8 cellular contexts compared by ENCODE assay signal in genomic region chr21:45980697-45981096, GRCh38. TPM values are rescaled to one million over a fixed set of nuclear protein-coding genes. Genes with fewer than 3 reads are reported as not detected.
A peak's percentile ranks its signal among the peaks of the same experiment; 100 is the strongest.
DNase-seq lines count a peak whose midpoint lies in the region; ATAC-seq, FAIRE-seq and TF ChIP-seq lines count a peak whose summit lies in the region.

No MANE protein-coding gene starts in this region.

- no peak for TF ChIP-seq POLR2A in H54 (IDR thresholded peaks at IDR 0.05; ENCODE audit: low read depth, low read length)

- 0 out of 2 replicates have a peak overlapping the region, but pooled peaks have one; percentile 73 for H2AFZ ChIP-seq in PC-9
- no peak overlapping the region for H2AFZ ChIP-seq in fibroblast of lung (ENCODE audit: low read length)

- H3K79me2 ChIP-seq in PC-9 (ENCODE audit: low read depth) (peaks cover 18% of the 10 kb centered on the region), fibroblast of lung (ENCODE audit: control insufficient read depth, insufficient read depth, low read length) (peaks cover 45% of the 10 kb centered on the region)

- BruUV-seq in PC-9 (replicated peaks; lab: Mats Ljungman, UMichigan): no TSS peak

- TF ChIP-seq CTCF in PC-9 (conservative IDR thresholded peaks at IDR 0.05) (no peak), fibroblast of lung (conservative IDR thresholded peaks at IDR 0.05 in 1 of 2, IDR thresholded peaks at IDR 0.05 in 1 of 2; ENCODE audit: low read depth in 1 of 2, low read length in 2 of 2) (no peak), retinal pigment epithelial cell (conservative IDR thresholded peaks at IDR 0.05; ENCODE audit: low read depth, low read length) (no peak)

- H3K9me2 ChIP-seq in PC-9 (ENCODE audit: insufficient read depth): no peaks in the 10 kb centered on the region

- H3K27ac ChIP-seq in BLaER1 treated with 17β-estradiol and CSF1 and Interleukin-3, amounts not matched to agents 10 nM and 100 nM: peak overlapping the region in 9 of 11 experiments; percentile 21 to 64 (median 38); a peak in 15 of 22 replicates
- H3K27ac ChIP-seq in PC-9 (peak overlapping the region; percentile 14; the same call in 1 of the 2 replicates), fibroblast of lung (ENCODE audit: insufficient read depth, low read length) (peak overlapping the region; percentile 91)

- DNase-seq in PC-9 (no peak), fibroblast of lung (ENCODE audit: low read depth in 2 of 2) (no peak), retinal pigment epithelial cell (ENCODE audit: low read depth) (no peak), H54 (ENCODE audit: insufficient read length, low spot score) (no peak)
- no peak for DNase-seq in activated CD4-positive, alpha-beta T cell treated with anti-CD3 and anti-CD28 coated beads, Interleukin-2, amount 50 U/mL, for 1 hour
- DNase-seq in activated T-cell treated with anti-CD3 and anti-CD28 coated beads, Interleukin-2, amount 50 U/mL, for 48 hours: no peak

- POLR2A ChIA-PET in PC-9 (lab: Charles Lee; ENCODE audit: unreplicated experiment): no interaction called here

- H3F3A ChIP-seq in PC-9 (ENCODE audit: insufficient read depth, low read depth): peaks cover 14% of the 10 kb centered on the region; the same call in 1 of the 2 replicates

- H3K27me3 ChIP-seq in BLaER1 treated with 17β-estradiol and CSF1 and Interleukin-3, amounts not matched to agents 10 nM and 100 nM: peaks cover 36 to 69% (median 47%) of the 10 kb centered on the region in 11 experiments
- no peaks in the 10 kb centered on the region for H3K27me3 ChIP-seq in PC-9 (ENCODE audit: insufficient read depth, low read depth)
- H3K27me3 ChIP-seq in fibroblast of lung (ENCODE audit: control insufficient read depth, insufficient read depth, low read length): no peaks in the 10 kb centered on the region

- ATAC-seq in GM18909 (IDR thresholded peaks at IDR 0.05; ENCODE audit: poor library complexity, unreplicated experiment): no peak

- H3K4me1 ChIP-seq in BLaER1 treated with 17β-estradiol and CSF1 and Interleukin-3, amounts not matched to agents 10 nM and 100 nM: peaks cover 22 to 52% (median 40%) of the 10 kb centered on the region in 10 experiments
- H3K4me1 ChIP-seq in PC-9 (replicated peaks; ENCODE audit: insufficient read depth) (peaks cover 11% of the 10 kb centered on the region), fibroblast of lung (ENCODE audit: control insufficient read depth, extremely low read depth, insufficient read depth, low read length) (peaks cover 25% of the 10 kb centered on the region)

- H3K9me3 ChIP-seq in BLaER1 treated with 17β-estradiol and CSF1 and Interleukin-3, amounts not matched to agents 10 nM and 100 nM (replicated peaks in 1 of 11): no peaks in the 10 kb centered on the region
- H3K9me3 ChIP-seq in PC-9 (ENCODE audit: insufficient read depth, low read depth): no peaks in the 10 kb centered on the region
- no peaks in the 10 kb centered on the region for H3K9me3 ChIP-seq in fibroblast of lung (ENCODE audit: control insufficient read depth, insufficient read depth, low read depth, low read length)

- H4K20me1 ChIP-seq in BLaER1 treated with 17β-estradiol and CSF1 and Interleukin-3, amounts not matched to agents 10 nM and 100 nM: peaks cover 0 to 24% (median 10%) of the 10 kb centered on the region in 11 experiments; a peak in 13 of 22 replicates
- no peaks in the 10 kb centered on the region for H4K20me1 ChIP-seq in PC-9 (ENCODE audit: insufficient read depth)
- no peaks in the 10 kb centered on the region for H4K20me1 ChIP-seq in fibroblast of lung (ENCODE audit: control insufficient read depth, extremely low read depth, insufficient read depth, low read length)

- peak overlapping the region; percentile 39 to 61 (median 46); a peak in 14 of 20 replicates for H3K4me3 ChIP-seq in BLaER1 treated with 17β-estradiol and CSF1 and Interleukin-3, amounts not matched to agents 10 nM and 100 nM
- H3K4me3 ChIP-seq in PC-9 (peak overlapping the region; percentile 51), fibroblast of lung (replicated peaks in 1 of 4; ENCODE audit: control extremely low read depth in 1 of 4, insufficient read depth in 1 of 4, low read depth in 3 of 4, low read length in 4 of 4) (peak overlapping the region; percentile 57 to 63 (median 60)), retinal pigment epithelial cell (ENCODE audit: low read length) (peak overlapping the region; percentile 42)

- peak overlapping the region; percentile 63 to 92 (median 83) for H3K4me2 ChIP-seq in BLaER1 treated with 17β-estradiol and CSF1 and Interleukin-3, amounts not matched to agents 10 nM and 100 nM
- peak overlapping the region; percentile 77 for H3K4me2 ChIP-seq in PC-9
- H3K4me2 ChIP-seq in fibroblast of lung (ENCODE audit: extremely low read depth, insufficient read depth, low read length): peak overlapping the region; percentile 97

- CTCF ChIA-PET in PC-9 (lab: Charles Lee): no interaction called here

- no peak for FAIRE-seq in H54 (lab: Jason Lieb, UNC)

- no peaks in the 10 kb centered on the region for H3K36me3 ChIP-seq in BLaER1 treated with 17β-estradiol and CSF1 and Interleukin-3, amounts not matched to agents 10 nM and 100 nM
- H3K36me3 ChIP-seq in PC-9 (ENCODE audit: low read depth) (no peaks in the 10 kb centered on the region), fibroblast of lung (ENCODE audit: control insufficient read depth, insufficient read depth, low read length) (peaks cover 33% of the 10 kb centered on the region)

- intact Hi-C loops in PC-9 (cut with micrococcal nuclease; ENCODE audit: unreplicated experiment): loop anchor here (5.0 to 10.0 kb wide), 2 partner anchors 64 to 247 kb away; partner anchors contain the start of gene LSS

- H3K9ac ChIP-seq in BLaER1 treated with 17β-estradiol and CSF1 and Interleukin-3, amounts not matched to agents 10 nM and 100 nM: peak overlapping the region; percentile 13 to 72 (median 64); a peak in 18 of 22 replicates
- peak overlapping the region; percentile 58 for H3K9ac ChIP-seq in fibroblast of lung (ENCODE audit: insufficient read depth, low read length)

RNA-seq across cellular contexts. Expression of gene COL6A1, which starts 0.9 kb away (rescaled TPM):
- total RNA-seq in PC-9 (2021) (43.1 and 51.8 TPM in 2 replicates), fibroblast of lung (623 and 645 TPM in 2 replicates)
- polyA plus RNA-seq in fibroblast of lung: 621 and 1,137 TPM in 2 replicates
- 1,146 and 2,228 TPM in 2 replicates for polyA plus RNA-seq in fibroblast of lung (2012)
- polyA minus RNA-seq in fibroblast of lung (ENCODE audit: low replicate concordance): 1,147 and 1,843 TPM in 2 replicates

Comparison
In these comparisons a context has a peak if more than half of its experiments do, and no peak if none do; other contexts are left out.
1. H3K27ac ChIP-seq: peak in every context shown above with its lines; median percentile 91 in fibroblast of lung; 38 in BLaER1 treated with 17β-estradiol and CSF1 and Interleukin-3, amounts not matched to agents 10 nM and 100 nM; 14 in PC-9.
2. RNA of gene COL6A1, which starts 0.9 kb away (total RNA-seq): 623 to 645 TPM in fibroblast of lung; 43.1 to 51.8 TPM in PC-9; every median in the first group is over 10 times any median in the second.
3. Peak in every context shown above with its lines, with median percentiles within 50 percentile points of each other: H3K4me2 ChIP-seq and H3K4me3 ChIP-seq.